Comparison of ENCODE assay signal across 34 cellular contexts in genomic region chr10:21247592-21247991, GRCh38.
DNase-seq lines count a peak whose midpoint lies in the region; ATAC-seq, FAIRE-seq and TF ChIP-seq lines count a peak whose summit lies in the region.
"Had no signal": no experiment of that assay in that cellular context is flagged by ENCODE, and none has a peak within 500 bp of the region (broad histone marks: within the 10 kb centered on the region; RNA-seq: fewer than 3 reads in every experiment).

No MANE protein-coding gene starts in this region.

- H3K4me3 ChIP-seq in HepG2 (replicated peaks in 1 of 3; ENCODE audit: insufficient read depth in 1 of 3, low read depth in 2 of 3, low read length in 3 of 3), result no peak overlapping the region
- no peak overlapping the region for H3K4me3 ChIP-seq in right lobe of liver
- no peak overlapping the region for H3K4me3 ChIP-seq in A549
- no peak overlapping the region for H3K4me3 ChIP-seq in IMR-90 (ENCODE audit: insufficient read depth, low read depth, low read length)
- H3K4me3 ChIP-seq in K562, result no peak overlapping the region
- H3K4me3 ChIP-seq: BLaER1; BLaER1 treated with 17β-estradiol and CSF1 and Interleukin-3, amounts not matched to agents 10 nM and 100 nM had no signal

- no peak overlapping the region for H4K91ac ChIP-seq in IMR-90 (ENCODE audit: insufficient read depth, low read depth, low read length)

- no peak overlapping the region for H3K56ac ChIP-seq in IMR-90 (ENCODE audit: extremely low read depth, insufficient read depth, low read length)

- BruUV-seq in HepG2 (replicated peaks; lab: Mats Ljungman, UMichigan), result no TSS peak
- BruUV-seq in IMR-90 (replicated peaks; lab: Mats Ljungman, UMichigan), result no TSS peak
- no TSS peak for BruUV-seq in K562 (replicated peaks; lab: Mats Ljungman, UMichigan)

- H3K9ac ChIP-seq in HepG2 (ENCODE audit: insufficient read depth, low read depth, low read length) (no peak overlapping the region), IMR-90 (ENCODE audit: low read depth, low read length) (no peak overlapping the region), K562 (ENCODE audit: insufficient read depth in 1 of 2, low read depth in 2 of 2, low read length in 2 of 2) (no peak overlapping the region)
- H3K9ac ChIP-seq: BLaER1; BLaER1 treated with 17β-estradiol and CSF1 and Interleukin-3, amounts not matched to agents 10 nM and 100 nM had no signal

- H3K4me2 ChIP-seq in HepG2 (ENCODE audit: low read depth, low read length) (no peak overlapping the region), A549 (no peak overlapping the region), IMR-90 (ENCODE audit: low read depth, low read length) (no peak overlapping the region), K562 (ENCODE audit: insufficient read depth, low read length) (no peak overlapping the region)
- H3K4me2 ChIP-seq: BLaER1; BLaER1 treated with 17β-estradiol and CSF1 and Interleukin-3, amounts not matched to agents 10 nM and 100 nM had no signal

- POLR2A ChIA-PET in HepG2 (lab: Yijun Ruan, JAX) (no interaction called here), A549 (lab: Yijun Ruan, JAX) (no interaction called here), IMR-90 (lab: Charles Lee; ENCODE audit: unreplicated experiment) (no interaction called here), K562 (lab: Yijun Ruan, JAX) (no interaction called here)

- peaks cover 0 to 10% of the 10 kb centered on the region in 2 experiments; a peak in 1 of 5 replicates for H3K27me3 ChIP-seq in HepG2 (ENCODE audit: control insufficient read depth in 1 of 2, insufficient read depth in 2 of 2, low read length in 2 of 2)
- H3K27me3 ChIP-seq in right lobe of liver, result no peaks in the 10 kb centered on the region
- no peaks in the 10 kb centered on the region for H3K27me3 ChIP-seq in IMR-90 (ENCODE audit: control insufficient read depth, insufficient read depth, low read length)
- H3K27me3 ChIP-seq in K562 (ENCODE audit: control insufficient read depth in 2 of 2, insufficient read depth in 2 of 2, low read length in 2 of 2), result no peaks in the 10 kb centered on the region
- H3K27me3 ChIP-seq: BE2C; BLaER1; BLaER1 treated with 17β-estradiol and CSF1 and Interleukin-3, amounts not matched to agents 10 nM and 100 nM had no signal

- H2BK5ac ChIP-seq in IMR-90 (ENCODE audit: low read depth, low read length, poor library complexity, severe bottlenecking), result no peak overlapping the region

- H3K9me1 ChIP-seq in IMR-90 (ENCODE audit: insufficient read depth, low read length) (no peaks in the 10 kb centered on the region), K562 (ENCODE audit: control insufficient read depth, insufficient read depth, low read length) (no peaks in the 10 kb centered on the region)

- no peak for TF ChIP-seq RAD21 in HepG2 (CRISPR knock-in tag; IDR thresholded peaks at IDR 0.05)
- TF ChIP-seq RAD21 in A549 (conservative IDR thresholded peaks at IDR 0.05 in 1 of 2, IDR thresholded peaks at IDR 0.05 in 1 of 2), result no peak
- no peak for TF ChIP-seq RAD21 in IMR-90 (IDR thresholded peaks at IDR 0.05; ENCODE audit: low read length)
- TF ChIP-seq RAD21 in K562 (CRISPR knock-in tag; conservative IDR thresholded peaks at IDR 0.05 in 1 of 2, IDR thresholded peaks at IDR 0.05 in 1 of 2), result no peak

- no peak for TF ChIP-seq CTCF in HepG2 (CRISPR knock-in tag; IDR thresholded peaks at IDR 0.05)
- no peak for TF ChIP-seq CTCF in right lobe of liver (IDR thresholded peaks at IDR 0.05)
- TF ChIP-seq CTCF in A549 (IDR thresholded peaks at IDR 0.05), result no peak
- TF ChIP-seq CTCF in IMR-90 (conservative IDR thresholded peaks at IDR 0.05; ENCODE audit: low read depth, low read length), result no peak
- TF ChIP-seq CTCF in K562 (IDR thresholded peaks at IDR 0.05 in 2 of 3, conservative IDR thresholded peaks at IDR 0.05 in 1 of 3; ENCODE audit: insufficient read depth in 2 of 3, low read depth in 1 of 3, low read length in 3 of 3), result no peak

- H2AK9ac ChIP-seq in IMR-90 (replicated peaks; ENCODE audit: low read depth, low read length, poor library complexity), result no peak overlapping the region

- FAIRE-seq in HepG2 (lab: Jason Lieb, UNC) (no peak), A549 (lab: Jason Lieb, UNC) (no peak), K562 (lab: Jason Lieb, UNC) (no peak), HTR-8/SVneo (lab: Jason Lieb, UNC) (no peak)
- FAIRE-seq: A204.1, D721Med had no signal

- H3K9me3 ChIP-seq in HepG2 (ENCODE audit: low read length) (no peaks in the 10 kb centered on the region), right lobe of liver (no peaks in the 10 kb centered on the region), A549 (no peaks in the 10 kb centered on the region), IMR-90 (ENCODE audit: control insufficient read depth, insufficient read depth, low read length) (no peaks in the 10 kb centered on the region), K562 (replicated peaks; ENCODE audit: control insufficient read depth, insufficient read depth, low read depth, low read length) (no peaks in the 10 kb centered on the region)
- H3K9me3 ChIP-seq: BE2C, BLaER1 had no signal

- H2BK20ac ChIP-seq in IMR-90 (ENCODE audit: low read depth, low read length), result no peak overlapping the region

- in situ Hi-C loops in HepG2 (cut with HindIII; ENCODE audit: extremely low pct_ligation_motif_present, low pct_unique_long_range_greater_than_20kb) (no loop called here), IMR-90 (cut with MboI; ENCODE audit: low sequenced_read_pairs) (no loop called here), K562 (cut with MboI) (no loop called here)

- no peak for TF ChIP-seq POLR2A in HepG2 (IDR thresholded peaks at IDR 0.05; ENCODE audit: insufficient read depth in 1 of 2, low read depth in 2 of 2, low read length in 2 of 2)
- TF ChIP-seq POLR2A in right lobe of liver (IDR thresholded peaks at IDR 0.05), result no peak
- TF ChIP-seq POLR2A in A549 (IDR thresholded peaks at IDR 0.05; ENCODE audit: low read length), result no peak
- TF ChIP-seq POLR2A in IMR-90 (IDR thresholded peaks at IDR 0.05; ENCODE audit: low read depth, low read length), result no peak
- no peak for TF ChIP-seq POLR2A in K562 (conservative IDR thresholded peaks at IDR 0.05)

- DNase-seq in HepG2 (ENCODE audit: low spot score), result no peak
- no peak for DNase-seq in right lobe of liver
- DNase-seq in A549 (ENCODE audit: low read depth in 1 of 2, low spot score in 1 of 2), result no peak
- no peak for DNase-seq in IMR-90
- DNase-seq in K562 (ENCODE audit: extremely low read depth in 1 of 4, low spot score in 3 of 4), result no peak
- no peak for DNase-seq in HTR-8/SVneo (ENCODE audit: insufficient read length, low spot score)
- DNase-seq: 8988T; ACHN; AML-193; BE2C; C1 segment of cervical spinal cord; Caco-2; Calu3; CD4-positive, alpha-beta memory T cell; CD4-positive, alpha-beta T cell; CD4-positive, CD25-positive, alpha-beta regulatory T cell; CD8-positive, alpha-beta memory T cell; CD8-positive, alpha-beta T cell; COR-L47; DMS 273 treated with DMSO at 0.1 percent for 48 hours; DMS153; DMS53; DMS79; DMS79 treated with DMSO at 0.1 percent for 48 hours; DND-41; EL had no signal

- dilution Hi-C loops in IMR-90 (cut with HindIII; ENCODE audit: low sequenced_read_pairs, unreplicated experiment), result no loop called here

- TF ChIP-seq EP300 in HepG2 (IDR thresholded peaks at IDR 0.05; ENCODE audit: low read depth in 2 of 2, low read length in 2 of 2) (no peak), HepG2 (CRISPR knock-in tag; IDR thresholded peaks at IDR 0.05; ENCODE audit: borderline replicate concordance) (no peak), A549 (IDR thresholded peaks at IDR 0.05) (no peak), K562 (IDR thresholded peaks at IDR 0.05; ENCODE audit: low read length) (no peak)

- no peak overlapping the region for H3K4ac ChIP-seq in IMR-90 (ENCODE audit: low read depth, low read length)

- H3K4me1 ChIP-seq in HepG2 (ENCODE audit: insufficient read depth, low read length), result no peaks in the 10 kb centered on the region
- H3K4me1 ChIP-seq in right lobe of liver, result no peaks in the 10 kb centered on the region
- no peaks in the 10 kb centered on the region for H3K4me1 ChIP-seq in A549
- H3K4me1 ChIP-seq in IMR-90 (ENCODE audit: control insufficient read depth, insufficient read depth, low read length), result no peaks in the 10 kb centered on the region
- no peaks in the 10 kb centered on the region for H3K4me1 ChIP-seq in K562 (replicated peaks in 1 of 2; ENCODE audit: control insufficient read depth in 2 of 2, insufficient read depth in 2 of 2, low read length in 2 of 2)
- H3K4me1 ChIP-seq: BE2C, BLaER1 had no signal

- no peak overlapping the region for H2BK15ac ChIP-seq in IMR-90 (ENCODE audit: low read depth, low read length)

- WGBS in HepG2 (ENCODE audit: low lambda C conversion rate), result 2% methylated on average over 1 of the region's 1 CpG
- WGBS in right lobe of liver (ENCODE audit: insufficient coverage, low coverage, low lambda C conversion rate, missing lambda C conversion rate), result 55% methylated on average over 1 of the region's 1 CpG
- WGBS in A549 (ENCODE audit: missing lambda C conversion rate), result 85% methylated on average over 1 of the region's 1 CpG
- no CpG with 5 or more reads among the region's 1 CpG for WGBS in IMR-90 (ENCODE audit: extremely low coverage in 2 of 2, insufficient read length in 1 of 2), 2 experiments
- 0% methylated on average over 1 of the region's 1 CpG for WGBS in K562 (ENCODE audit: insufficient coverage, low coverage, missing lambda C conversion rate)

- ATAC-seq in HepG2 (no peak), right lobe of liver (no peak), A549 (no peak), IMR-90 (ENCODE audit: low read depth) (no peak), K562 (no peak), HG03025 (IDR thresholded peaks at IDR 0.05; ENCODE audit: low FRiP score, unreplicated experiment) (no peak), GM18907 (IDR thresholded peaks at IDR 0.05; ENCODE audit: unreplicated experiment) (no peak)
- ATAC-seq: CD8-positive, alpha-beta T cell had no signal

- no peak overlapping the region for H3K23ac ChIP-seq in IMR-90 (ENCODE audit: low read depth, low read length)

- no peak overlapping the region for H2AFZ ChIP-seq in HepG2 (ENCODE audit: low read length)
- H2AFZ ChIP-seq in IMR-90 (replicated peaks; ENCODE audit: low read length, poor library complexity), result no peak overlapping the region
- no peak overlapping the region for H2AFZ ChIP-seq in K562 (ENCODE audit: low read depth, low read length)

- H2BK120ac ChIP-seq in IMR-90 (ENCODE audit: low read depth, low read length), result no peak overlapping the region

- CTCF ChIA-PET in HepG2 (lab: Yijun Ruan, JAX; ENCODE audit: low intra/inter-chr PET ratio, low total read pairs) (no interaction called here), A549 (lab: Yijun Ruan, JAX) (no interaction called here), IMR-90 (lab: Yijun Ruan, JAX) (no interaction called here), K562 (lab: Yijun Ruan, JAX; ENCODE audit: low intra/inter-chr PET ratio) (no interaction called here)

- H4K20me1 ChIP-seq in HepG2 (ENCODE audit: insufficient read depth, low read length) (no peaks in the 10 kb centered on the region), IMR-90 (ENCODE audit: insufficient read depth, low read length) (no peaks in the 10 kb centered on the region), K562 (replicated peaks; ENCODE audit: control insufficient read depth, insufficient read depth, low read length) (no peaks in the 10 kb centered on the region)
- H4K20me1 ChIP-seq: BLaER1; BLaER1 treated with 17β-estradiol and CSF1 and Interleukin-3, amounts not matched to agents 10 nM and 100 nM had no signal

- intact Hi-C loops in HepG2 (cut with micrococcal nuclease; ENCODE audit: unreplicated experiment) (no loop called here), right lobe of liver (cut with DNase I) (no loop called here), IMR-90 (cut with micrococcal nuclease) (no loop called here), K562 (cut with micrococcal nuclease) (no loop called here)

- no peak overlapping the region for H2AK5ac ChIP-seq in IMR-90 (ENCODE audit: low read depth, low read length)

- H3K14ac ChIP-seq in IMR-90 (replicated peaks; ENCODE audit: low read depth, low read length), result no peak overlapping the region

- H3K36me3 ChIP-seq in HepG2 (replicated peaks in 1 of 2; ENCODE audit: control insufficient read depth in 1 of 2, insufficient read depth in 2 of 2, low read length in 2 of 2), result no peaks in the 10 kb centered on the region
- H3K36me3 ChIP-seq in right lobe of liver, result no peaks in the 10 kb centered on the region
- H3K36me3 ChIP-seq in IMR-90 (ENCODE audit: control insufficient read depth, insufficient read depth, low read length), result no peaks in the 10 kb centered on the region
- no peaks in the 10 kb centered on the region for H3K36me3 ChIP-seq in K562 (ENCODE audit: control insufficient read depth, insufficient read depth, low read length)
- H3K36me3 ChIP-seq: BE2C; BLaER1; BLaER1 treated with 17β-estradiol and CSF1 and Interleukin-3, amounts not matched to agents 10 nM and 100 nM had no signal

- no peaks in the 10 kb centered on the region for H3K79me1 ChIP-seq in IMR-90 (ENCODE audit: low read depth in 1 of 2, low read length in 2 of 2)

- no peak overlapping the region for H3K18ac ChIP-seq in IMR-90 (ENCODE audit: low read depth, low read length)

- H4K5ac ChIP-seq in IMR-90 (ENCODE audit: low read depth, low read length), result no peak overlapping the region

- H3K79me2 ChIP-seq in HepG2 (ENCODE audit: insufficient read depth, low read length), result no peaks in the 10 kb centered on the region
- no peaks in the 10 kb centered on the region for H3K79me2 ChIP-seq in K562 (ENCODE audit: control insufficient read depth, insufficient read depth, low read length)

- H3K27ac ChIP-seq in HepG2 (ENCODE audit: extremely low read length, insufficient read depth, low read length), result no peak overlapping the region
- H3K27ac ChIP-seq in right lobe of liver, result no peak overlapping the region
- no peak overlapping the region for H3K27ac ChIP-seq in A549
- no peak overlapping the region for H3K27ac ChIP-seq in IMR-90 (ENCODE audit: insufficient read depth, low read length)
- H3K27ac ChIP-seq in K562 (ENCODE audit: extremely low read depth, low read depth, low read length), result no peak overlapping the region
- H3K27ac ChIP-seq: 22Rv1; BLaER1; BLaER1 treated with 17β-estradiol and CSF1 and Interleukin-3, amounts not matched to agents 10 nM and 100 nM; C4-2B had no signal

- no peak overlapping the region for H4K8ac ChIP-seq in IMR-90 (ENCODE audit: low read depth in 2 of 2, low read length in 2 of 2)

Comparison
In these comparisons a context has a peak if more than half of its experiments do, and no peak if none do; other contexts are left out.
1. Of the 241 proteins assayed by ChIP-seq in both HepG2 and K562: peak only in HepG2: MAFF; only in K562: MAFG; in both: none; in neither: 238; mixed calls (peak in some experiments, not most) for 1.